8 cellular contexts compared by ENCODE assay signal in genomic region chrX:77894921-77895886, GRCh38. TPM values are rescaled to one million over a fixed set of nuclear protein-coding genes. Genes with fewer than 3 reads are reported as not detected.
A peak's percentile ranks its signal among the peaks of the same experiment; 100 is the strongest.
DNase-seq lines count a peak whose midpoint lies in the region; ATAC-seq and TF ChIP-seq lines count a peak whose summit lies in the region.

Gene MAGT1 (minus strand): TSS chrX:77895435. CDS start chrX:77895410, 25 bp downstream.

- peak within 1 kb of the TSS; percentile 74 for H3K4me2 ChIP-seq in OCI-LY3 (ENCODE audit: low read length)

- H3K27ac ChIP-seq in OCI-LY3 (ENCODE audit: low read length), result peak within 1 kb of the TSS; percentile 77

- H3K9me3 ChIP-seq in OCI-LY3 (ENCODE audit: insufficient read depth, low read length), result no peaks in the 10 kb centered on the region

- peaks cover 12% of the 10 kb centered on the region for H3K4me1 ChIP-seq in OCI-LY3 (ENCODE audit: low read length)

- H3K36me3 ChIP-seq in OCI-LY3 (replicated peaks; ENCODE audit: low read depth, low read length), result peaks cover 5% of the 10 kb centered on the region

- H3K27me3 Mint-ChIP-seq in endothelial cell (ENCODE audit: unreplicated experiment), result peaks cover 2% of the 10 kb centered on the region
- H3K27me3 Mint-ChIP-seq in mesothelial cell of epicardium (ENCODE audit: low read depth), result no peaks in the 10 kb centered on the region

- ATAC-seq in GM21515 (IDR thresholded peaks at IDR 0.05; ENCODE audit: unreplicated experiment), result peak; percentile 91

- H3K79me2 ChIP-seq in OCI-LY3 (ENCODE audit: low read length), result peaks cover 59% of the 10 kb centered on the region

- peak within 1 kb of the TSS; percentile 60; the same call in 1 of the 2 replicates for H2AFZ ChIP-seq in OCI-LY3 (ENCODE audit: low read depth, low read length)

- H3K27ac Mint-ChIP-seq in endothelial cell (ENCODE audit: unreplicated experiment) (peak within 1 kb of the TSS; percentile 97), mesothelial cell of epicardium (peak within 1 kb of the TSS; percentile 100)

- peaks cover 9% of the 10 kb centered on the region for H3K4me1 Mint-ChIP-seq in endothelial cell (ENCODE audit: unreplicated experiment)
- peaks cover 16% of the 10 kb centered on the region for H3K4me1 Mint-ChIP-seq in mesothelial cell of epicardium

- H3K9ac ChIP-seq in OCI-LY3 (ENCODE audit: low read length), result peak within 1 kb of the TSS; percentile 97

- no peaks in the 10 kb centered on the region for H3K36me3 Mint-ChIP-seq in endothelial cell (ENCODE audit: low read depth, unreplicated experiment)
- H3K36me3 Mint-ChIP-seq in mesothelial cell of epicardium, result peaks cover 3% of the 10 kb centered on the region

- H3K4me3 ChIP-seq in OCI-LY3 (ENCODE audit: low read length), result peak within 1 kb of the TSS; percentile 99

- peaks cover 8% of the 10 kb centered on the region for H4K20me1 ChIP-seq in OCI-LY3 (ENCODE audit: insufficient read depth, low read length)

- H3K4me3 Mint-ChIP-seq in endothelial cell (ENCODE audit: unreplicated experiment) (peak within 1 kb of the TSS; percentile 99), mesothelial cell of epicardium (peak within 1 kb of the TSS; percentile 91)

- TF ChIP-seq CTCF in OCI-LY3 (IDR thresholded peaks at IDR 0.05; ENCODE audit: low read depth, low read length) (0 out of 2 replicates have a peak, but pooled peaks have one; percentile 11), endothelial cell (IDR thresholded peaks at IDR 0.05; ENCODE audit: unreplicated experiment) (no peak), mesothelial cell of epicardium (IDR thresholded peaks at IDR 0.05; ENCODE audit: unreplicated experiment) (no peak)

- DNase-seq in D341Med (ENCODE audit: low spot score) (peak; percentile 84), HuH-7 (ENCODE audit: low spot score) (peak; percentile 82), endothelial cell (ENCODE audit: low spot score) (peak; percentile 74), mesothelial cell of epicardium (ENCODE audit: low spot score in 2 of 2, unreplicated experiment in 2 of 2) (peak; percentile 77 to 82)
- DNase-seq in activated CD8-positive, alpha-beta memory T cell treated with anti-CD3 and anti-CD28 coated beads, Interleukin-2, amount 50 U/mL, for 48 hours, result peak; percentile 86
- DNase-seq in stimulated activated CD8-positive, alpha-beta memory T cell treated with anti-CD3 and anti-CD28 coated beads, Interleukin-15, amount 100 ng/mL, for 48 hours (ENCODE audit: low read depth in 2 of 2), result peak; percentile 80 to 84

- H3K9me3 Mint-ChIP-seq in endothelial cell (ENCODE audit: unreplicated experiment) (no peaks in the 10 kb centered on the region), mesothelial cell of epicardium (peaks cover 22% of the 10 kb centered on the region)

- H3K27me3 ChIP-seq in OCI-LY3 (ENCODE audit: low read depth, low read length), result no peaks in the 10 kb centered on the region

RNA-seq across cellular contexts. Expression of gene MAGT1, which starts in this region (rescaled TPM):
- 52.4 TPM for total RNA-seq in endothelial cell (ENCODE audit: unreplicated experiment)
- 46.9 to 48.3 TPM (median 47.3 TPM) in 3 replicates for total RNA-seq in mesothelial cell of epicardium

Comparison
In these comparisons a context has a peak if more than half of its experiments do, and no peak if none do; other contexts are left out.
1. Peak in every context shown above with its lines: DNase-seq, ATAC-seq, H3K4me3 ChIP-seq and H3K27ac ChIP-seq.